ENCODE assay signal across 1 cellular context in the genomic region with DNA sequence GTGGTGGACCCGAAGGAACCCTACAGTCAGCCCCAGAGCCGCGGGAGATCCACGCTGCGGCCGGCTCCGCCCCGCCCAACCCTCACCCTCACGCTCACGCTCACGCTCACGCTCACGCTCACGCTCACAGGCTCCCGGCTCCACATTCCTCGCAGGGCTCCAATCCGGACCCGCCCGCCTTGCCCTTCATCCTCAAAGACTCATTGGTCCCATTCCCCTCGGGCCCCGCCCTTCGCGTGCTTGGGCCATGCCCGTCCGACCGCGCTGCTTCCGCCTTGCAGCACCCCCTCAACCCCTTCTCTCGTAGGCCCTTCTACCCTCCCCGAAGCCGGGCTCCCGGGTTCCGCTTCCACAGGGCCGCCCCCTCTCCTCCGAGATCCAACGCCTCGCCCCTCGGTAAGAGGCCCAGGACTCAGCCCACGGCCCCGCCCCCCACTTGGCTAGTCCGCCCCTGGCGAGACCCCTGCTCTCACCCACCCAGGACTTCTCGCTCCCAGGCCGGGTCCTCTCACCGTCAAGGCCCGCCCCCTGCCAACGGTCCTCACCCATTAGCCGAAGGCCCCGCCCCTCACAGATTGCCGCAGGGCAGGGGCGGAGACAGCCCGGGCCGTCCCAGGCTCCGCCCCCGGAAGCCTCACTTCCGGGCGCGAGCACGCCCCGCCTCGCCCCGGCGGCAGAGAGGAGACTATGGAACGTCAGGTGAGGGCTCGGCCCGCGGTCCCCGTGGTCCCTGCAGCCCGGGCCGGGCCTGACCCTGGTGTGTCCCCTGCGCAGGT.
TF ChIP-seq lines count a peak whose summit lies in the region.

A gene (plus strand): TSS at position 637 of the 776 bp plus-strand sequence. CDS start 51 bp downstream, at position 688.

TF ChIP-seq in IMR-90, 13 proteins besides CTCF, POLR2A, EP300 and RAD21:
- TF ChIP-seq MAZ (IDR thresholded peaks at IDR 0.05; ENCODE audit: borderline replicate concordance, low read depth, low read length) (peak; percentile 70; the same call in 1 of the 2 replicates), NFE2L2 (IDR thresholded peaks at IDR 0.05; ENCODE audit: low read depth, low read length) (no peak), MXI1 (IDR thresholded peaks at IDR 0.05; ENCODE audit: borderline replicate concordance, low read depth, low read length) (peak; percentile 77; the same call in 1 of the 2 replicates), BHLHE40 (IDR thresholded peaks at IDR 0.05; ENCODE audit: low read depth, low read length) (peak; percentile 65), SMC3 (IDR thresholded peaks at IDR 0.05; ENCODE audit: low read depth, low read length) (no peak), RFX5 (IDR thresholded peaks at IDR 0.05; ENCODE audit: low read depth, low read length) (no peak), CEBPB (IDR thresholded peaks at IDR 0.05; ENCODE audit: low read depth, low read length) (no peak), RCOR1 (IDR thresholded peaks at IDR 0.05; ENCODE audit: insufficient replicate concordance, low read length) (no peak), CHD1 (IDR thresholded peaks at IDR 0.05; ENCODE audit: low read depth, low read length) (no peak), MAFK (IDR thresholded peaks at IDR 0.05; ENCODE audit: low read depth, low read length) (no peak)
- TF ChIP-seq, protein P1, sequence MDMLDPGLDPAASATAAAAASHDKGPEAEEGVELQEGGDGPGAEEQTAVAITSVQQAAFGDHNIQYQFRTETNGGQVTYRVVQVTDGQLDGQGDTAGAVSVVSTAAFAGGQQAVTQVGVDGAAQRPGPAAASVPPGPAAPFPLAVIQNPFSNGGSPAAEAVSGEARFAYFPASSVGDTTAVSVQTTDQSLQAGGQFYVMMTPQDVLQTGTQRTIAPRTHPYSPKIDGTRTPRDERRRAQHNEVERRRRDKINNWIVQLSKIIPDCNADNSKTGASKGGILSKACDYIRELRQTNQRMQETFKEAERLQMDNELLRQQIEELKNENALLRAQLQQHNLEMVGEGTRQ (IDR thresholded peaks at IDR 0.05; ENCODE audit: low read depth, low read length) = no peak
